Comparison of ENCODE assay signal across 34 cellular contexts in the genomic region with DNA sequence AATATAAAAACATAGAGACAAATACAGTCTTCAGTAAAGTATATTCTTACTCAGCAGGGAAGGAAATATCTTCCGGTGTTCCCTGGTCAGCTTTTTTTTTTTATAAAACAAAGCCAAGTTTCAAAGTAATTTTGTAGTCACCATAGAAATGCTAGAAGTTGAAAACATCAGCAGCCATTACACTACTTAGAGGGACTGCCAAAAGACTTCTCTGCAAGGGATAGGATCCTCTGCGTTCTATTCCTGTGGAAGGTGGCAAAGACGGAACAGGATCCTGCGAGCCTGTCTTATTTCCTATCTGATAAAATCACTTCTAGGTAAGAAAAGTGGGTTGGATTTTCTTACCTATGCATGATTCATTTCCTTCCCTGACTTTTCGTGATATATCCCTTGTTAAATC. TPM values are rescaled to one million over a fixed set of nuclear protein-coding genes. Genes with fewer than 3 reads are reported as not detected.
"Had no signal": no experiment of that assay in that cellular context is flagged by ENCODE, and none has a peak within 500 bp of the region (broad histone marks: within the 10 kb centered on the region; RNA-seq: fewer than 3 reads in every experiment).

No MANE protein-coding gene starts in this region.

- H3K36me3 Mint-ChIP-seq: memory B cell; naive B cell; natural killer cell treated with Interleukin-12 subunit alpha and Interleukin-12 subunit beta and Interleukin-15 and Interleukin-18, amount 100 ng/mL, for 72 hours; stimulated activated memory B cell treated with anti-CD40 and anti-IgM and Interleukin-4, amounts not matched to agents 10 μg/mL and 1 μg/mL and 100 μg/mL, for 72 hours had no signal

- H3K9me3 ChIP-seq: gastrocnemius medialis, heart left ventricle, left lung, mucosa of descending colon, prostate gland, sigmoid colon, spleen, testis, tibial artery had no signal

- H3K4me3 ChIP-seq: dorsolateral prefrontal cortex, gastrocnemius medialis, heart left ventricle, hepatocyte, left lung, mucosa of descending colon, neural progenitor cell, prostate gland, sigmoid colon, spleen, testis, tibial artery had no signal

- H3K36me3 ChIP-seq: gastrocnemius medialis, neural progenitor cell, prostate gland had no signal

- H3K9me3 Mint-ChIP-seq: memory B cell; naive B cell; natural killer cell treated with Interleukin-12 subunit alpha and Interleukin-12 subunit beta and Interleukin-15 and Interleukin-18, amount 100 ng/mL, for 72 hours; neural progenitor cell; stimulated activated memory B cell treated with anti-CD40 and anti-IgM and Interleukin-4, amounts not matched to agents 10 μg/mL and 1 μg/mL and 100 μg/mL, for 72 hours; type B pancreatic cell had no signal

- H3K27me3 Mint-ChIP-seq: type B pancreatic cell had no signal

- H3K4me3 Mint-ChIP-seq: memory B cell; naive B cell; natural killer cell treated with Interleukin-12 subunit alpha and Interleukin-12 subunit beta and Interleukin-15 and Interleukin-18, amount 100 ng/mL, for 72 hours; neural progenitor cell; stimulated activated memory B cell treated with anti-CD40 and anti-IgM and Interleukin-4, amounts not matched to agents 10 μg/mL and 1 μg/mL and 100 μg/mL, for 72 hours; type B pancreatic cell had no signal

- DNase-seq: cerebellar nuclear complex; cortex of kidney; dorsolateral prefrontal cortex; effector CD4-positive, alpha-beta T cell; foreskin fibroblast; gastrocnemius medialis; heart left ventricle; left cardiac atrium; mucosa of descending colon; naive B cell; right cardiac atrium; sigmoid colon; spleen; stimulated activated CD4-positive, alpha-beta T cell treated with anti-CD3 and anti-CD28 coated beads, Interleukin-4, amount 100 ng/mL, for 4 hours; stimulated activated naive CD8-positive, alpha-beta T cell treated with anti-CD3 and anti-CD28 coated beads, Interleukin-15, Interleukin-2, amounts not matched to agents 100 U/mL and 50 U/mL, for 24 hours; substantia nigra; testis; tibial artery had no signal

- H3K79me2 ChIP-seq: hepatocyte had no signal

- H3K27ac ChIP-seq: dorsolateral prefrontal cortex, epithelial cell of prostate, gastrocnemius medialis, heart left ventricle, hepatocyte, neural progenitor cell, prostate gland, sigmoid colon, spleen, testis, tibial artery had no signal

- ATAC-seq: esophagus mucosa; gastrocnemius medialis; heart left ventricle; left cardiac atrium; mucosa of descending colon; natural killer cell treated with Interleukin-12 subunit alpha and Interleukin-12 subunit beta and Interleukin-15 and Interleukin-18, amount 100 ng/mL, for 72 hours; stimulated activated memory B cell treated with anti-CD40 and anti-IgM and Interleukin-4, amounts not matched to agents 10 μg/mL and 1 μg/mL and 100 μg/mL, for 72 hours; stimulated activated naive CD8-positive, alpha-beta T cell treated with anti-CD3 and anti-CD28 coated beads, Interleukin-15, Interleukin-2, amounts not matched to agents 100 U/mL and 50 U/mL, for 24 hours had no signal

- H3K4me2 ChIP-seq: hepatocyte, neural progenitor cell had no signal

- H3K27ac Mint-ChIP-seq: memory B cell; naive B cell; natural killer cell treated with Interleukin-12 subunit alpha and Interleukin-12 subunit beta and Interleukin-15 and Interleukin-18, amount 100 ng/mL, for 72 hours; neural progenitor cell; stimulated activated memory B cell treated with anti-CD40 and anti-IgM and Interleukin-4, amounts not matched to agents 10 μg/mL and 1 μg/mL and 100 μg/mL, for 72 hours; type B pancreatic cell had no signal

- H2AFZ ChIP-seq: hepatocyte, neural progenitor cell had no signal

- H3K4me1 ChIP-seq: gastrocnemius medialis, left lung, prostate gland, spleen, testis, tibial artery had no signal

- H3K27me3 ChIP-seq: dorsolateral prefrontal cortex, gastrocnemius medialis, heart left ventricle, hepatocyte, left lung, neural progenitor cell, sigmoid colon, spleen, testis, tibial artery had no signal

- H3K9ac ChIP-seq: neural progenitor cell had no signal

RNA-seq across cellular contexts. Expression of a gene that starts 19.4 kb away (rescaled TPM):
- total RNA-seq: dorsolateral prefrontal cortex; gastrocnemius medialis; heart left ventricle; hepatocyte; kidney epithelial cell; left cardiac atrium; left lung; lower leg skin; mucosa of descending colon; natural killer cell treated with Interleukin-12 subunit alpha and Interleukin-12 subunit beta and Interleukin-15 and Interleukin-18, amount 100 ng/mL, for 72 hours; osteoblast; prostate gland; renal cortical epithelial cell; right cardiac atrium; sigmoid colon; skeletal muscle tissue; spleen; testis; urinary bladder had no signal
- polyA plus RNA-seq: heart left ventricle, hepatocyte, sigmoid colon, spleen, urinary bladder had no signal

RNA-seq across cellular contexts. Expression of a gene that starts 21.6 kb away (rescaled TPM):
- total RNA-seq: gastrocnemius medialis; heart left ventricle; hepatocyte; kidney epithelial cell; left cardiac atrium; left lung; lower leg skin; mucosa of descending colon; natural killer cell treated with Interleukin-12 subunit alpha and Interleukin-12 subunit beta and Interleukin-15 and Interleukin-18, amount 100 ng/mL, for 72 hours; osteoblast; prostate gland; renal cortical epithelial cell; right cardiac atrium; sigmoid colon; skeletal muscle tissue; spleen; testis; urinary bladder had no signal
- polyA plus RNA-seq: heart left ventricle, right cardiac atrium, sigmoid colon, spleen, urinary bladder had no signal
